ENCODE assay signal across 16 cellular contexts in the genomic region with DNA sequence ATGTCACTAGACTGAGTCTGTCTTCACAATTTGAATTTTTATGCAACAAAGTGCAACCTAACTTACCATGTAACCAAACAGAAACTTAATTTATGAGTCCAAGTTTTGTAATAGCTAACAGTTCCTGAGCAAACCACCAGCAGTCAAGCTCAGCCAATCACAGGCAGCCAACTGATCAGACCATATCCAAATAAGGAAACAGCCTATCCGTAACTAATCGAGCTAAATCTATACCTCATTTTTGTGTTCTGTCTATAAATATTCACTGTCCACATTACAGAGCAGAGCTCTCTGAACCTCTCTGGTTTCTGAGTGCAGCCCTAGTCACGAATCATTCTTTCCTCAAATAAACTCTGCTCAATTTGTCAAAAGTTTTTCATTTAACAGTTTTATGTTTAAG.
DNase-seq lines count a peak whose midpoint lies in the region.
"Had no signal": no experiment of that assay in that cellular context is flagged by ENCODE, and none has a peak within 500 bp of the region (broad histone marks: within the 10 kb centered on the region; RNA-seq: fewer than 3 reads in every experiment).

No MANE protein-coding gene starts in this region.

- no peaks in the 10 kb centered on the region for H3K79me1 ChIP-seq in neuronal stem cell (ENCODE audit: low read depth, low read length)

- H2BK12ac ChIP-seq in neuronal stem cell (ENCODE audit: low read length): no peak overlapping the region

- H3K4ac ChIP-seq in neuronal stem cell (ENCODE audit: low read length): no peak overlapping the region

- H2AK5ac ChIP-seq in neuronal stem cell (ENCODE audit: low read depth, low read length): no peak overlapping the region

- no CpG with 5 or more reads among the region's 3 CpGs for WGBS in neuronal stem cell (ENCODE audit: extremely low coverage in 2 of 2, insufficient read length in 2 of 2, insufficient replicate concordance in 1 of 2), 2 donors

- H2AFZ ChIP-seq in neuronal stem cell (ENCODE audit: low read length): peak overlapping the region; percentile 63
- H2AFZ ChIP-seq: GM23338 had no signal

- no peak overlapping the region for H3K23ac ChIP-seq in neuronal stem cell (ENCODE audit: low read depth, low read length, poor library complexity)

- peak overlapping the region; percentile 77 for H3K27ac ChIP-seq in SJCRH30
- H3K27ac ChIP-seq in neuronal stem cell (replicated peaks; ENCODE audit: low read length): no peak overlapping the region

- H3K9ac ChIP-seq in neuronal stem cell (ENCODE audit: low read depth, low read length, poor library complexity): no peak overlapping the region

- H3K27me3 ChIP-seq in SJCRH30 (no peaks in the 10 kb centered on the region), neuronal stem cell (ENCODE audit: control insufficient read depth in 3 of 3, insufficient read depth in 3 of 3, low read depth in 1 of 3, low read length in 3 of 3) (no peaks in the 10 kb centered on the region)

- H2BK120ac ChIP-seq in neuronal stem cell (ENCODE audit: low read depth, low read length): no peak overlapping the region

- H2BK5ac ChIP-seq in neuronal stem cell (ENCODE audit: low read length): no peak overlapping the region

- no peaks in the 10 kb centered on the region for H3K36me3 ChIP-seq in SJCRH30
- H3K36me3 ChIP-seq in neuronal stem cell (replicated peaks in 1 of 2; ENCODE audit: control insufficient read depth in 2 of 2, insufficient read depth in 2 of 2, low read length in 2 of 2): no peaks in the 10 kb centered on the region

- no peaks in the 10 kb centered on the region for H3K9me3 ChIP-seq in SJCRH30 (replicated peaks)
- H3K9me3 ChIP-seq in neuronal stem cell (replicated peaks in 1 of 2; ENCODE audit: control insufficient read depth in 2 of 2, insufficient read depth in 1 of 2, low read depth in 1 of 2, low read length in 2 of 2): no peaks in the 10 kb centered on the region

- no peak overlapping the region for H2BK15ac ChIP-seq in neuronal stem cell (ENCODE audit: low read length)

- no peak overlapping the region for H3K14ac ChIP-seq in neuronal stem cell (ENCODE audit: low read length)

- DNase-seq in MV-4-11 (lab: John Stamatoyannopoulos, UW): peak; percentile 89
- DNase-seq in SJCRH30: peak; percentile 67 to 84
- DNase-seq in neuronal stem cell (ENCODE audit: low spot score): no peak
- no peak for DNase-seq in COLO829 (ENCODE audit: low spot score)
- DNase-seq in ureter (ENCODE audit: low spot score): no peak
- no peak for DNase-seq in CD1c-positive myeloid dendritic cell (ENCODE audit: extremely low spot score)
- DNase-seq: ACHN; C1 segment of cervical spinal cord; CD4-positive, CD25-positive, alpha-beta regulatory T cell; CD8-positive, alpha-beta T cell; DMS 273 treated with DMSO at 0.1 percent for 48 hours; DMS79; EL; GDM1; H9 had no signal

- no peak overlapping the region for H3K18ac ChIP-seq in neuronal stem cell (ENCODE audit: low read length)

- H3K4me1 ChIP-seq in SJCRH30: peaks cover 15% of the 10 kb centered on the region
- H3K4me1 ChIP-seq in neuronal stem cell (ENCODE audit: control insufficient read depth in 2 of 2, insufficient read depth in 1 of 2, low read depth in 1 of 2, low read length in 2 of 2): no peaks in the 10 kb centered on the region

- H3K4me3 ChIP-seq in SJCRH30 (no peak overlapping the region), neuronal stem cell (ENCODE audit: low read length in 2 of 2) (no peak overlapping the region)
- H3K4me3 ChIP-seq: GM23338 had no signal

- H4K8ac ChIP-seq in neuronal stem cell (ENCODE audit: low read depth, low read length): no peak overlapping the region

- H4K91ac ChIP-seq in neuronal stem cell (ENCODE audit: low read depth, low read length, poor library complexity): no peak overlapping the region

- no peak overlapping the region for H3K4me2 ChIP-seq in neuronal stem cell (ENCODE audit: insufficient read depth, low read length, poor library complexity, severe bottlenecking)
- H3K4me2 ChIP-seq: GM23338 had no signal

Comparison
In these comparisons a context has a peak if more than half of its experiments do, and no peak if none do; other contexts are left out.
1. DNase-seq: peak in MV-4-11 (single experiment) and SJCRH30 (2 of 2); none in neuronal stem cell (single experiment), COLO829 (single experiment), ureter (single experiment) and CD1c-positive myeloid dendritic cell (single experiment).